ENCODE assay signal across 25 cellular contexts in genomic region chr9:127679506-127679905, GRCh38. TPM values are rescaled to one million over a fixed set of nuclear protein-coding genes. Genes with fewer than 3 reads are reported as not detected.
DNase-seq lines count a peak whose midpoint lies in the region; ATAC-seq and TF ChIP-seq lines count a peak whose summit lies in the region.
"Had no signal": no experiment of that assay in that cellular context is flagged by ENCODE, and none has a peak within 500 bp of the region (broad histone marks: within the 10 kb centered on the region; RNA-seq: fewer than 3 reads in every experiment).

No MANE protein-coding gene starts in this region.

- no peak overlapping the region for H3K27ac Mint-ChIP-seq in endothelial cell (ENCODE audit: unreplicated experiment)
- no peak overlapping the region for H3K27ac Mint-ChIP-seq in activated CD4-positive, alpha-beta memory T cell treated with anti-CD3 and anti-CD28 coated beads for 36 hours
- H3K27ac Mint-ChIP-seq: CD4-positive, CD25-positive, alpha-beta regulatory T cell; CD8-positive, alpha-beta memory T cell; IgD-negative memory B cell had no signal

- no peaks in the 10 kb centered on the region for H3K4me1 ChIP-seq in HEK293 (ENCODE audit: control insufficient read depth, insufficient read depth, low read length)
- H3K4me1 ChIP-seq: BE2C had no signal

- peak overlapping the region; percentile 6 for H3K4me3 Mint-ChIP-seq in endothelial cell (ENCODE audit: unreplicated experiment)
- H3K4me3 Mint-ChIP-seq in activated CD4-positive, alpha-beta memory T cell treated with anti-CD3 and anti-CD28 coated beads for 36 hours = no peak overlapping the region
- H3K4me3 Mint-ChIP-seq: CD4-positive, CD25-positive, alpha-beta regulatory T cell; CD8-positive, alpha-beta memory T cell had no signal

- peaks cover 0 to 67% of the 10 kb centered on the region in 2 experiments; a peak in 2 of 3 replicates for H3K36me3 ChIP-seq in HEK293 (ENCODE audit: control insufficient read depth in 2 of 2, insufficient read depth in 1 of 2, low read length in 2 of 2)

- H3K9me3 ChIP-seq in HEK293 (ENCODE audit: control insufficient read depth, insufficient read depth, low read depth, low read length) = no peaks in the 10 kb centered on the region
- H3K9me3 ChIP-seq: BE2C had no signal

- intact Hi-C loops in activated CD4-positive, alpha-beta memory T cell treated with anti-CD3 and anti-CD28 coated beads for 36 hours (cut with micrococcal nuclease) = no loop called here

- no peak overlapping the region for H3K4me3 ChIP-seq in HEK293 (ENCODE audit: low read depth, low read length)
- H3K4me3 ChIP-seq: GM12878 had no signal

- H3K36me3 Mint-ChIP-seq in endothelial cell (ENCODE audit: low read depth, unreplicated experiment) = peaks cover 69% of the 10 kb centered on the region
- peaks cover 4% of the 10 kb centered on the region for H3K36me3 Mint-ChIP-seq in activated CD4-positive, alpha-beta memory T cell treated with anti-CD3 and anti-CD28 coated beads for 36 hours
- H3K36me3 Mint-ChIP-seq: IgD-negative memory B cell had no signal

- peaks cover under 1% of the 10 kb centered on the region for H3K4me1 Mint-ChIP-seq in endothelial cell (ENCODE audit: unreplicated experiment)
- no peaks in the 10 kb centered on the region for H3K4me1 Mint-ChIP-seq in activated CD4-positive, alpha-beta memory T cell treated with anti-CD3 and anti-CD28 coated beads for 36 hours (ENCODE audit: low read depth)
- H3K4me1 Mint-ChIP-seq: CD8-positive, alpha-beta memory T cell; IgD-negative memory B cell had no signal

- POLR2A ChIA-PET in HEK293 (lab: Yijun Ruan, JAX) = no interaction called here
- POLR2A ChIA-PET in activated CD4-positive, alpha-beta memory T cell treated with anti-CD3 and anti-CD28 coated beads for 36 hours (lab: Charles Lee) = no interaction called here

- DNase-seq in NCI-H524 treated with DMSO at 0.1 percent for 48 hours (lab: John Stamatoyannopoulos, UW) (peak; percentile 37), endothelial cell (ENCODE audit: low spot score) (no peak), putamen (ENCODE audit: low spot score) (peak; percentile 75), NCI-H748 treated with DMSO at 0.1 percent for 48 hours (lab: John Stamatoyannopoulos, UW) (no peak)
- DNase-seq in activated CD4-positive, alpha-beta memory T cell treated with anti-CD3 and anti-CD28 coated beads for 36 hours = no peak
- DNase-seq: ACHN; BE2C; C1 segment of cervical spinal cord; CD4-positive, CD25-positive, alpha-beta regulatory T cell; CD8-positive, alpha-beta memory T cell; COR-L47; DMS 273 treated with DMSO at 0.1 percent for 48 hours; DMS53; DND-41; EL; GOT3; H7 had no signal

- CTCF ChIA-PET in HEK293 (lab: Yijun Ruan, JAX) = no interaction called here
- CTCF ChIA-PET in activated CD4-positive, alpha-beta memory T cell treated with anti-CD3 and anti-CD28 coated beads for 36 hours (lab: Charles Lee) = no interaction called here

- ATAC-seq in GM18858 (IDR thresholded peaks at IDR 0.05; ENCODE audit: unreplicated experiment) = no peak
- ATAC-seq: GM12878, HCT116, HepG2 had no signal

- no peak overlapping the region for H3K27ac ChIP-seq in HEK293 (ENCODE audit: extremely low read depth, low read depth, low read length)

- H3K9me3 Mint-ChIP-seq in endothelial cell (ENCODE audit: unreplicated experiment) = no peaks in the 10 kb centered on the region
- no peaks in the 10 kb centered on the region for H3K9me3 Mint-ChIP-seq in activated CD4-positive, alpha-beta memory T cell treated with anti-CD3 and anti-CD28 coated beads for 36 hours
- H3K9me3 Mint-ChIP-seq: CD8-positive, alpha-beta memory T cell; IgD-negative memory B cell had no signal

- peaks cover 7% of the 10 kb centered on the region for H3K27me3 Mint-ChIP-seq in endothelial cell (ENCODE audit: unreplicated experiment)
- no peaks in the 10 kb centered on the region for H3K27me3 Mint-ChIP-seq in activated CD4-positive, alpha-beta memory T cell treated with anti-CD3 and anti-CD28 coated beads for 36 hours

- no peak for TF ChIP-seq CTCF in HEK293 (tag by site-specific recombination; IDR thresholded peaks at IDR 0.05)
- TF ChIP-seq CTCF in endothelial cell (IDR thresholded peaks at IDR 0.05; ENCODE audit: unreplicated experiment) = no peak

TF ChIP-seq in HEK293, 187 proteins besides CTCF, POLR2A, EP300 and RAD21:
- TF ChIP-seq EGR2 (tag by site-specific recombination; IDR thresholded peaks at IDR 0.05; ENCODE audit: low read depth) (peak; percentile 59; the same call in 1 of the 2 replicates), ZNF362 (tag by site-specific recombination; IDR thresholded peaks at IDR 0.05) (no peak), ZFHX2 (tag by site-specific recombination; conservative IDR thresholded peaks at IDR 0.05) (peak; percentile 38; the same call in 1 of the 2 replicates)

RNA-seq across cellular contexts. Expression of gene CFAP157, which starts 27.3 kb away (rescaled TPM):
- 0.85 TPM for total RNA-seq in endothelial cell (ENCODE audit: unreplicated experiment)
- total RNA-seq in activated CD4-positive, alpha-beta memory T cell treated with anti-CD3 and anti-CD28 coated beads for 36 hours = under 1 TPM in 1 of 2 experiments, not detected in 1; 0.10 TPM
- total RNA-seq: A172; CD4-positive, CD25-positive, alpha-beta regulatory T cell; CD8-positive, alpha-beta memory T cell; G401; GM12878; H7; HepG2 had no signal

RNA-seq across cellular contexts. Expression of gene PTRH1, which starts 36.0 kb away (rescaled TPM):
- total RNA-seq in endothelial cell (ENCODE audit: unreplicated experiment) = 15.3 TPM
- 10 to 100 TPM; 20.9 to 22.7 TPM for total RNA-seq in activated CD4-positive, alpha-beta memory T cell treated with anti-CD3 and anti-CD28 coated beads for 36 hours

RNA-seq across cellular contexts. Expression of gene TTC16, which starts 36.4 kb away (rescaled TPM):
- 0.08 TPM for total RNA-seq in endothelial cell (ENCODE audit: unreplicated experiment)
- under 1 TPM; 0.61 to 0.69 TPM for total RNA-seq in activated CD4-positive, alpha-beta memory T cell treated with anti-CD3 and anti-CD28 coated beads for 36 hours
- total RNA-seq: G401, GM12878, H7, HepG2 had no signal

RNA-seq across cellular contexts. Expression of gene TOR2A, which starts 55.6 kb away (rescaled TPM):
- total RNA-seq in endothelial cell (ENCODE audit: unreplicated experiment) = 29.1 TPM
- total RNA-seq in activated CD4-positive, alpha-beta memory T cell treated with anti-CD3 and anti-CD28 coated beads for 36 hours = 10 to 100 TPM; 12.7 to 16.2 TPM

Comparison
In these comparisons a context has a peak if more than half of its experiments do, and no peak if none do; other contexts are left out.
1. DNase-seq: peak in NCI-H524 treated with DMSO at 0.1 percent for 48 hours (single experiment) and putamen (single experiment); none in endothelial cell (single experiment), activated CD4-positive, alpha-beta memory T cell treated with anti-CD3 and anti-CD28 coated beads for 36 hours (single experiment) and NCI-H748 treated with DMSO at 0.1 percent for 48 hours (single experiment).